In the genomic region with DNA sequence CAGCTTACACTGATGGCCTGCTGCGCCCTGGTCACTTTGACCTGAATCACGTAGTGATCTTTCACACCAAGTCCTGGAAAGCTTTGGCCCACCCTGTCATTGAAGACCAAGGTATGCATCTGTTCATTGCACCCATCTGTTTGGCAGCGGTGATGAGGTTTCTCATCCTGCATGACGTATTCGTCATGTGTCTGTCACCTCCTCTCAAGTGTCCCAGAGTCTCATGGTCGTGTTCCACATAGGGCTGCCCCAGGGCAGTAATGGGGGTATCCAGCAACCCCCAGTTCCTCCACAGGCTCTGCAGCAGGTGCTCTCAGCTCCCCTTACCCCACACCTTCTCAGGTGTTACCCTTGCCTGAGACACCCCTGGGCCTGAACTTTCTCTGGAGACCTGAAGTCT, we compare ENCODE assay signal across 29 cellular contexts.
"Had no signal": no experiment of that assay in that cellular context is flagged by ENCODE, and none has a peak within 500 bp of the region (broad histone marks: within the 10 kb centered on the region; RNA-seq: fewer than 3 reads in every experiment).

No MANE protein-coding gene starts in this region.

- H3K27ac Mint-ChIP-seq: immature natural killer cell; natural killer cell treated with Interleukin-12 subunit alpha and Interleukin-12 subunit beta and Interleukin-15 and Interleukin-18, amount 100 ng/mL, for 72 hours; neural progenitor cell; stimulated activated naive B cell treated with anti-CD40 and anti-IgM and Interleukin-4, amounts not matched to agents 10 μg/mL and 1 μg/mL and 100 μg/mL, for 72 hours had no signal

- H3K36me3 Mint-ChIP-seq: immature natural killer cell; naive thymus-derived CD4-positive, alpha-beta T cell; natural killer cell treated with Interleukin-12 subunit alpha and Interleukin-12 subunit beta and Interleukin-15 and Interleukin-18, amount 100 ng/mL, for 72 hours; neural progenitor cell; stimulated activated naive B cell treated with anti-CD40 and anti-IgM and Interleukin-4, amounts not matched to agents 10 μg/mL and 1 μg/mL and 100 μg/mL, for 72 hours had no signal

- H3K4me1 ChIP-seq: neural progenitor cell, prostate gland, sigmoid colon, spleen, stomach, upper lobe of right lung had no signal

- H3K4me3 Mint-ChIP-seq: immature natural killer cell; naive thymus-derived CD4-positive, alpha-beta T cell; natural killer cell treated with Interleukin-12 subunit alpha and Interleukin-12 subunit beta and Interleukin-15 and Interleukin-18, amount 100 ng/mL, for 72 hours; neural progenitor cell; stimulated activated naive B cell treated with anti-CD40 and anti-IgM and Interleukin-4, amounts not matched to agents 10 μg/mL and 1 μg/mL and 100 μg/mL, for 72 hours had no signal

- H3K9me3 ChIP-seq: left ventricle myocardium inferior, mucosa of descending colon, neutrophil, ovary, prostate gland, sigmoid colon, spleen, stomach, thoracic aorta, tibial artery, upper lobe of right lung had no signal

- H3K4me1 Mint-ChIP-seq: immature natural killer cell; naive thymus-derived CD4-positive, alpha-beta T cell had no signal

- DNase-seq: hippocampal formation; immature natural killer cell; kidney; left ventricle myocardium inferior; midbrain; mucosa of descending colon; naive thymus-derived CD4-positive, alpha-beta T cell; occipital lobe; ovary; retina; right cardiac atrium; sigmoid colon; small intestine; spleen; stimulated activated CD4-positive, alpha-beta T cell treated with anti-CD3 and anti-CD28 coated beads, Interleukin-2, amount 100 ng/mL, for 48 hours; stimulated activated CD4-positive, alpha-beta T cell treated with anti-CD3 and anti-CD28 coated beads, Interleukin-4, amount 100 ng/mL, for 4 hours; stimulated activated CD8-positive, alpha-beta memory T cell treated with anti-CD3 and anti-CD28 coated beads, Interleukin-4, amount 100 ng/mL, for 48 hours; stimulated activated naive B cell treated with anti-CD40 and anti-IgM and Interleukin-4, amounts not matched to agents 10 μg/mL and 1 μg/mL and 100 μg/mL, for 72 hours; stimulated activated naive CD8-positive, alpha-beta T cell treated with anti-CD3 and anti-CD28 coated beads, Interleukin-15, Interleukin-2, amounts not matched to agents 100 U/mL and 50 U/mL, for 24 hours; stomach; tibial artery; trophoblast cell; upper lobe of right lung had no signal

- H3K27ac ChIP-seq: left ventricle myocardium inferior, neural progenitor cell, neutrophil, ovary, prostate gland, sigmoid colon, spleen, stomach, thoracic aorta, tibial artery, upper lobe of right lung had no signal

- H3K27me3 ChIP-seq: neural progenitor cell, neutrophil, ovary, sigmoid colon, spleen, stomach, tibial artery, upper lobe of right lung had no signal

- H3K36me3 ChIP-seq: left ventricle myocardium inferior, neural progenitor cell, neutrophil, ovary, prostate gland, sigmoid colon, spleen, stomach, thoracic aorta, tibial artery, upper lobe of right lung had no signal

- H3K9me3 Mint-ChIP-seq: immature natural killer cell; naive thymus-derived CD4-positive, alpha-beta T cell; natural killer cell treated with Interleukin-12 subunit alpha and Interleukin-12 subunit beta and Interleukin-15 and Interleukin-18, amount 100 ng/mL, for 72 hours; neural progenitor cell; stimulated activated naive B cell treated with anti-CD40 and anti-IgM and Interleukin-4, amounts not matched to agents 10 μg/mL and 1 μg/mL and 100 μg/mL, for 72 hours had no signal

- H3K4me3 ChIP-seq: left ventricle myocardium inferior, lung, mucosa of descending colon, neural progenitor cell, ovary, prostate gland, sigmoid colon, spleen, stomach, thoracic aorta, tibial artery, upper lobe of right lung had no signal
